30 cellular contexts compared by ENCODE assay signal in genomic region chr10:69356187-69356586, GRCh38.
"Had no signal": no experiment of that assay in that cellular context is flagged by ENCODE, and none has a peak within 500 bp of the region (broad histone marks: within the 10 kb centered on the region; RNA-seq: fewer than 3 reads in every experiment).

No MANE protein-coding gene starts in this region.

- DNase-seq: activated CD4-positive, alpha-beta T cell treated with anti-CD3 and anti-CD28 coated beads for 48 hours; activated CD4-positive, alpha-beta T cell treated with anti-CD3 and anti-CD28 coated beads, Interleukin-2, amount 50 U/mL, for 1 hour; activated CD4-positive, alpha-beta T cell treated with anti-CD3 and anti-CD28 coated beads, Interleukin-2, amount 50 U/mL, for 48 hours; activated CD8-positive, alpha-beta memory T cell treated with anti-CD3 and anti-CD28 coated beads for 24 hours; activated CD8-positive, alpha-beta T cell treated with anti-CD3 and anti-CD28 coated beads for 36 hours; activated effector memory CD4-positive, alpha-beta T cell treated with anti-CD3 and anti-CD28 coated beads, Interleukin-2, amount 50 U/mL, for 16 hours; activated naive CD4-positive, alpha-beta T cell treated with anti-CD3 and anti-CD28 coated beads for 36 hours; activated naive CD8-positive, alpha-beta T cell treated with anti-CD3 and anti-CD28 coated beads for 36 hours; activated naive CD8-positive, alpha-beta T cell treated with anti-CD3 and anti-CD28 coated beads, Interleukin-2, amount 50 U/mL, for 24 hours; activated T-cell treated with anti-CD3 and anti-CD28 coated beads, Interleukin-2, amount 50 U/mL, for 1 hour; activated T-cell treated with anti-CD3 and anti-CD28 coated beads, Interleukin-2, amount 50 U/mL, for 48 hours; adrenal gland; amygdala; aorta; central memory CD4-positive, alpha-beta T cell; cerebellar nuclear complex; colonic mucosa; effector CD8-positive, alpha-beta T cell; esophagus squamous epithelium; foreskin melanocyte; T-helper 1 cell; T-helper 2 cell had no signal

- H3K4me3 ChIP-seq: adrenal gland, breast epithelium, cardiac muscle cell, colonic mucosa, esophagus squamous epithelium, gastroesophageal sphincter had no signal

- H3K9me3 ChIP-seq: adrenal gland, breast epithelium, colonic mucosa, esophagus squamous epithelium, gastroesophageal sphincter had no signal

- ATAC-seq: activated CD8-positive, alpha-beta T cell treated with anti-CD3 and anti-CD28 coated beads for 36 hours; activated naive CD8-positive, alpha-beta T cell treated with anti-CD3 and anti-CD28 coated beads, Interleukin-2, amount 50 U/mL, for 24 hours; gastroesophageal sphincter had no signal

- H3K36me3 ChIP-seq: breast epithelium, colonic mucosa had no signal

- H3K4me3 Mint-ChIP-seq: activated CD8-positive, alpha-beta T cell treated with anti-CD3 and anti-CD28 coated beads for 36 hours; activated naive CD4-positive, alpha-beta T cell treated with anti-CD3 and anti-CD28 coated beads for 36 hours; activated naive CD4-positive, alpha-beta T cell treated with anti-CD3 and anti-CD28 coated beads, Interleukin-2, amount 50 U/mL, for 24 hours; activated naive CD8-positive, alpha-beta T cell treated with anti-CD3 and anti-CD28 coated beads for 36 hours; activated naive CD8-positive, alpha-beta T cell treated with anti-CD3 and anti-CD28 coated beads, Interleukin-2, amount 50 U/mL, for 24 hours; activated T-helper 1 cell treated with anti-CD3 and anti-CD28 coated beads, Interleukin-12 subunit alpha, Interleukin-12 subunit beta, Interleukin-2, Interleukin-4 antibody, amounts not matched to agents 30 ng/mL and 10 ng/mL and 1 ng/mL, durations not matched to agents 14 hours and 24 hours and 36 hours; brain had no signal

- H3K27ac Mint-ChIP-seq: activated CD8-positive, alpha-beta T cell treated with anti-CD3 and anti-CD28 coated beads for 36 hours; activated naive CD4-positive, alpha-beta T cell treated with anti-CD3 and anti-CD28 coated beads for 36 hours; activated naive CD8-positive, alpha-beta T cell treated with anti-CD3 and anti-CD28 coated beads for 36 hours; activated naive CD8-positive, alpha-beta T cell treated with anti-CD3 and anti-CD28 coated beads, Interleukin-2, amount 50 U/mL, for 24 hours; activated T-helper 1 cell treated with anti-CD3 and anti-CD28 coated beads, Interleukin-12 subunit alpha, Interleukin-12 subunit beta, Interleukin-2, Interleukin-4 antibody, amounts not matched to agents 30 ng/mL and 10 ng/mL and 1 ng/mL, durations not matched to agents 14 hours and 24 hours and 36 hours; activated T-helper 2 cell treated with anti-CD3 and anti-CD28 coated beads, Interferon-gamma antibody, Interleukin-2, Interleukin-4, amounts not matched to agents 10 μg/mL and 5 μg/mL and 100 μg/mL, durations not matched to agents 14 hours and 24 hours and 36 hours; brain had no signal

- H3K27me3 Mint-ChIP-seq: activated CD8-positive, alpha-beta T cell treated with anti-CD3 and anti-CD28 coated beads for 36 hours; activated naive CD4-positive, alpha-beta T cell treated with anti-CD3 and anti-CD28 coated beads, Interleukin-2, amount 50 U/mL, for 24 hours; activated naive CD8-positive, alpha-beta T cell treated with anti-CD3 and anti-CD28 coated beads for 36 hours; activated naive CD8-positive, alpha-beta T cell treated with anti-CD3 and anti-CD28 coated beads, Interleukin-2, amount 50 U/mL, for 24 hours; brain had no signal

- H3K27ac ChIP-seq: adrenal gland, breast epithelium, cardiac muscle cell, colonic mucosa, epithelial cell of prostate, esophagus squamous epithelium, gastroesophageal sphincter had no signal

- H3K27me3 ChIP-seq: adrenal gland, breast epithelium, cardiac muscle cell, colonic mucosa, esophagus squamous epithelium, gastroesophageal sphincter had no signal

- H3K9me3 Mint-ChIP-seq: activated naive CD4-positive, alpha-beta T cell treated with anti-CD3 and anti-CD28 coated beads, Interleukin-2, amount 50 U/mL, for 24 hours; activated naive CD8-positive, alpha-beta T cell treated with anti-CD3 and anti-CD28 coated beads for 36 hours; activated naive CD8-positive, alpha-beta T cell treated with anti-CD3 and anti-CD28 coated beads, Interleukin-2, amount 50 U/mL, for 24 hours; activated T-helper 1 cell treated with anti-CD3 and anti-CD28 coated beads, Interleukin-12 subunit alpha, Interleukin-12 subunit beta, Interleukin-2, Interleukin-4 antibody, amounts not matched to agents 30 ng/mL and 10 ng/mL and 1 ng/mL, durations not matched to agents 14 hours and 24 hours and 36 hours; activated T-helper 2 cell treated with anti-CD3 and anti-CD28 coated beads, Interferon-gamma antibody, Interleukin-2, Interleukin-4, amounts not matched to agents 10 μg/mL and 5 μg/mL and 100 μg/mL, durations not matched to agents 14 hours and 24 hours and 36 hours; brain had no signal
